8 cellular contexts compared by ENCODE assay signal in genomic region chr2:174606336-174606735, GRCh38. TPM values are rescaled to one million over a fixed set of nuclear protein-coding genes. Genes with fewer than 3 reads are reported as not detected.
DNase-seq lines count a peak whose midpoint lies in the region; ATAC-seq and TF ChIP-seq lines count a peak whose summit lies in the region.

No MANE protein-coding gene starts in this region.

- H3K4me1 Mint-ChIP-seq in CD14-positive monocyte: peaks cover 43% of the 10 kb centered on the region
- H3K4me1 Mint-ChIP-seq in activated CD8-positive, alpha-beta T cell treated with anti-CD3 and anti-CD28 coated beads, Interleukin-2, amount 10 ng/mL, durations not matched to agents 7 days and 5 days (ENCODE audit: low read depth): peaks cover 90% of the 10 kb centered on the region
- H3K4me1 Mint-ChIP-seq in immature natural killer cell: peaks cover 66 to 82% of the 10 kb centered on the region in 2 donors

- no peak for DNase-seq in CD14-positive monocyte (ENCODE audit: low spot score)
- peak; percentile 48 for DNase-seq in activated CD8-positive, alpha-beta T cell treated with anti-CD3 and anti-CD28 coated beads, Interleukin-2, amount 10 ng/mL, durations not matched to agents 7 days and 5 days
- DNase-seq in immature natural killer cell: no peak
- no peak for DNase-seq in NCI-H128 (lab: John Stamatoyannopoulos, UW; ENCODE audit: unreplicated experiment)
- DNase-seq in NCI-H748 treated with DMSO at 0.1 percent for 48 hours (lab: John Stamatoyannopoulos, UW): no peak

- POLR2A ChIA-PET in activated CD8-positive, alpha-beta T cell treated with anti-CD3 and anti-CD28 coated beads, Interleukin-2, amount 10 ng/mL, durations not matched to agents 7 days and 5 days (lab: Charles Lee): interaction anchor here (1.1 to 6.9 kb wide), 2 partner anchors 11 to 26 kb away, joined by 3 to 99 read pairs; partner anchors contain the start of gene WIPF1

- H3K4me3 Mint-ChIP-seq in CD14-positive monocyte (no peak overlapping the region), immature natural killer cell (peak overlapping the region in 1 of 5 donors; percentile 4)
- no peak overlapping the region for H3K4me3 Mint-ChIP-seq in activated CD8-positive, alpha-beta T cell treated with anti-CD3 and anti-CD28 coated beads, Interleukin-2, amount 10 ng/mL, durations not matched to agents 7 days and 5 days

- H3K27ac Mint-ChIP-seq in CD14-positive monocyte (peak overlapping the region in 6 of 7 donors; percentile 39 to 92 (median 76)), immature natural killer cell (peak overlapping the region; percentile 18 to 88 (median 80))
- H3K27ac Mint-ChIP-seq in activated CD8-positive, alpha-beta T cell treated with anti-CD3 and anti-CD28 coated beads, Interleukin-2, amount 10 ng/mL, durations not matched to agents 7 days and 5 days: peak overlapping the region; percentile 81

- intact Hi-C loops in CD14-positive monocyte (cut with micrococcal nuclease): loop anchor here in 1 of 2 donors (5.0 kb wide), 1 partner anchor 34 kb away; no protein-coding TSS in a partner anchor

- H3K9me3 Mint-ChIP-seq in CD14-positive monocyte (no peaks in the 10 kb centered on the region), immature natural killer cell (no peaks in the 10 kb centered on the region)
- H3K9me3 Mint-ChIP-seq in activated CD8-positive, alpha-beta T cell treated with anti-CD3 and anti-CD28 coated beads, Interleukin-2, amount 10 ng/mL, durations not matched to agents 7 days and 5 days (ENCODE audit: insufficient read depth): no peaks in the 10 kb centered on the region

- peak; percentile 31 for ATAC-seq in HG02885 (IDR thresholded peaks at IDR 0.05; ENCODE audit: poor library complexity, unreplicated experiment)
- peak; percentile 42 for ATAC-seq in activated CD8-positive, alpha-beta T cell treated with anti-CD3 and anti-CD28 coated beads, Interleukin-2, amount 10 ng/mL, durations not matched to agents 7 days and 5 days
- ATAC-seq in HG03342 (IDR thresholded peaks at IDR 0.05; ENCODE audit: unreplicated experiment): no peak
- no peak for ATAC-seq in HG03039 (IDR thresholded peaks at IDR 0.05; ENCODE audit: unreplicated experiment)

- peaks cover 61 to 82% of the 10 kb centered on the region in 2 donors for H3K36me3 Mint-ChIP-seq in CD14-positive monocyte
- H3K36me3 Mint-ChIP-seq in activated CD8-positive, alpha-beta T cell treated with anti-CD3 and anti-CD28 coated beads, Interleukin-2, amount 10 ng/mL, durations not matched to agents 7 days and 5 days (ENCODE audit: low read depth): peaks cover 39% of the 10 kb centered on the region
- peaks cover 0 to 12% (median 0%) of the 10 kb centered on the region in 3 donors for H3K36me3 Mint-ChIP-seq in immature natural killer cell

- TF ChIP-seq CTCF in CD14-positive monocyte (IDR thresholded peaks at IDR 0.05): no peak

- CTCF ChIA-PET in activated CD8-positive, alpha-beta T cell treated with anti-CD3 and anti-CD28 coated beads, Interleukin-2, amount 10 ng/mL, durations not matched to agents 7 days and 5 days (lab: Charles Lee): interaction anchor here (0.6 to 15.3 kb wide), 14 partner anchors 9 to 122 kb away, joined by 3 to 197 read pairs (median 5); partner anchors contain the start of gene WIPF1

- H3K27me3 Mint-ChIP-seq in CD14-positive monocyte (ENCODE audit: low read depth in 3 of 3) (peaks cover 0 to 1% (median 0%) of the 10 kb centered on the region in 3 donors), immature natural killer cell (ENCODE audit: low read depth in 3 of 3) (peaks cover 0 to 4% (median 1%) of the 10 kb centered on the region in 3 donors)
- no peaks in the 10 kb centered on the region for H3K27me3 Mint-ChIP-seq in activated CD8-positive, alpha-beta T cell treated with anti-CD3 and anti-CD28 coated beads, Interleukin-2, amount 10 ng/mL, durations not matched to agents 7 days and 5 days (ENCODE audit: low read depth)

RNA-seq across cellular contexts. Expression of gene WIPF1, which starts 8.7 kb away (rescaled TPM):
- 10 to 100 TPM; 43.9 to 74.3 TPM for polyA plus RNA-seq in CD14-positive monocyte
- total RNA-seq in activated CD8-positive, alpha-beta T cell treated with anti-CD3 and anti-CD28 coated beads, Interleukin-2, amount 10 ng/mL, durations not matched to agents 7 days and 5 days: 100 to 1,000 TPM; 357 to 390 TPM
- polyA plus RNA-seq in immature natural killer cell: 100 to 1,000 TPM in 2 of 3 donors, 10 to 100 TPM in 1; 93.7 to 252 (median 131) TPM

Comparison
In these comparisons a context has a peak if more than half of its experiments do, and no peak if none do; other contexts are left out.
1. ATAC-seq: peak in HG02885 (single experiment) and activated CD8-positive, alpha-beta T cell treated with anti-CD3 and anti-CD28 coated beads, Interleukin-2, amount 10 ng/mL, durations not matched to agents 7 days and 5 days (single experiment); none in HG03342 (single experiment) and HG03039 (single experiment).
2. Peak in every context shown above with its lines, with median percentiles within 50 percentile points of each other: H3K27ac Mint-ChIP-seq.